In genomic region chr1:43836267-43836951, GRCh38 we compare ENCODE assay signal across 9 cellular contexts.
DNase-seq lines count a peak whose midpoint lies in the region; ATAC-seq and TF ChIP-seq lines count a peak whose summit lies in the region.
"Had no signal": no experiment of that assay in that cellular context is flagged by ENCODE, and none has a peak within 500 bp of the region (broad histone marks: within the 10 kb centered on the region; RNA-seq: fewer than 3 reads in every experiment).

No MANE protein-coding gene starts in this region.

- H3K27ac Mint-ChIP-seq in endothelial cell (ENCODE audit: unreplicated experiment), result no peak overlapping the region

- H3K4me3 Mint-ChIP-seq in endothelial cell (ENCODE audit: unreplicated experiment), result no peak overlapping the region

- 43 to 59% (median 52%) methylated on average over 6 of the region's 6 CpGs for WGBS in heart left ventricle, 4 donors

- H3K36me3 ChIP-seq in heart left ventricle, result peaks cover 0 to 28% (median 10%) of the 10 kb centered on the region in 9 donors

- no peaks in the 10 kb centered on the region for H3K27me3 ChIP-seq in heart left ventricle

- H3K4me3 ChIP-seq in heart left ventricle, result no peak overlapping the region

- H3K27ac ChIP-seq in heart left ventricle, result no peak overlapping the region

- peak; percentile 77 for ATAC-seq in GM18498 (IDR thresholded peaks at IDR 0.05; ENCODE audit: unreplicated experiment)
- peak; percentile 44 for ATAC-seq in HG03457 (IDR thresholded peaks at IDR 0.05; ENCODE audit: unreplicated experiment)
- peak; percentile 59 to 86 (median 71) for ATAC-seq in heart left ventricle

- peaks cover 25% of the 10 kb centered on the region for H3K4me1 Mint-ChIP-seq in endothelial cell (ENCODE audit: unreplicated experiment)

- peak; percentile 97 to 99 for DNase-seq in NCI-H526 (lab: John Stamatoyannopoulos, UW)
- DNase-seq in activated CD8-positive, alpha-beta memory T cell treated with anti-CD3 and anti-CD28 coated beads for 4 hours (ENCODE audit: low read depth in 2 of 2), result peak; percentile 53 to 56
- peak; percentile 59 to 79 (median 67) for DNase-seq in heart left ventricle
- DNase-seq in stimulated activated CD4-positive, alpha-beta T cell treated with anti-CD3 and anti-CD28 coated beads, TNF-alpha, amount 100 ng/mL, for 4 hours (ENCODE audit: low read depth in 3 of 3), result peak; percentile 41 to 59 (median 54)
- no peak for DNase-seq in iPS-NIHi7 (ENCODE audit: extremely low spot score)
- DNase-seq in endothelial cell (ENCODE audit: low spot score), result no peak

- no peak for TF ChIP-seq POLR2A in heart left ventricle (IDR thresholded peaks at IDR 0.05)

- H3K27me3 Mint-ChIP-seq in endothelial cell (ENCODE audit: unreplicated experiment), result peaks cover 5% of the 10 kb centered on the region

- H3K9me3 Mint-ChIP-seq in endothelial cell (ENCODE audit: unreplicated experiment), result no peaks in the 10 kb centered on the region
- H3K9me3 Mint-ChIP-seq: neural crest cell had no signal

- H3K4me1 ChIP-seq in heart left ventricle, result peaks cover 0 to 57% (median 21%) of the 10 kb centered on the region in 12 donors

- intact Hi-C loops in heart left ventricle (cut with DNase I), result loop anchor here in 1 of 10 donors (5.0 kb wide), 1 partner anchor 96 kb away; the partner anchor contains the start of gene ARTN

- TF ChIP-seq CTCF in heart left ventricle (IDR thresholded peaks at IDR 0.05) (no peak), endothelial cell (IDR thresholded peaks at IDR 0.05; ENCODE audit: unreplicated experiment) (no peak)

- peaks cover 12% of the 10 kb centered on the region for H3K36me3 Mint-ChIP-seq in endothelial cell (ENCODE audit: low read depth, unreplicated experiment)

- peaks cover 0 to 3% (median 0%) of the 10 kb centered on the region in 12 donors for H3K9me3 ChIP-seq in heart left ventricle

Comparison
In these comparisons a context has a peak if more than half of its experiments do, and no peak if none do; other contexts are left out.
1. DNase-seq: peak in NCI-H526 (2 of 2), activated CD8-positive, alpha-beta memory T cell treated with anti-CD3 and anti-CD28 coated beads for 4 hours (2 of 2), heart left ventricle (5 of 5) and stimulated activated CD4-positive, alpha-beta T cell treated with anti-CD3 and anti-CD28 coated beads, TNF-alpha, amount 100 ng/mL, for 4 hours (3 of 3); none in iPS-NIHi7 (single experiment) and endothelial cell (single experiment).
2. Peak in every context shown above with its lines, with median percentiles within 50 percentile points of each other: ATAC-seq.